8 cellular contexts compared by ENCODE assay signal in genomic region chr1:211327341-211327921, GRCh38. TPM values are rescaled to one million over a fixed set of nuclear protein-coding genes. Genes with fewer than 3 reads are reported as not detected.
DNase-seq lines count a peak whose midpoint lies in the region; ATAC-seq and TF ChIP-seq lines count a peak whose summit lies in the region.

No MANE protein-coding gene starts in this region.

- H3K9me3 ChIP-seq in WERI-Rb-1 (ENCODE audit: severe bottlenecking), result no peaks in the 10 kb centered on the region

- TF ChIP-seq POLR2A in erythroblast (IDR thresholded peaks at IDR 0.05; ENCODE audit: low read length), result no peak

- H3K4me3 Mint-ChIP-seq in CD14-positive monocyte, result peak overlapping the region; percentile 96 to 97
- H3K4me3 Mint-ChIP-seq in nephron progenitor cell, result peak overlapping the region; percentile 90

- peak overlapping the region; percentile 76 for H3K4me3 ChIP-seq in WERI-Rb-1 (ENCODE audit: low read depth, low read length)

- H3K4me1 Mint-ChIP-seq in CD14-positive monocyte (peaks cover 27% of the 10 kb centered on the region), nephron progenitor cell (peaks cover 52% of the 10 kb centered on the region)

- H3K27ac ChIP-seq in WERI-Rb-1, result peak overlapping the region; percentile 68

- no peak for TF ChIP-seq CTCF in CD14-positive monocyte (IDR thresholded peaks at IDR 0.05)
- TF ChIP-seq CTCF in WERI-Rb-1 (IDR thresholded peaks at IDR 0.05; ENCODE audit: low read depth, low read length), result no peak
- TF ChIP-seq CTCF in nephron progenitor cell (IDR thresholded peaks at IDR 0.05), result no peak

- intact Hi-C loops in CD14-positive monocyte (cut with micrococcal nuclease), result loop anchor here in 1 of 2 donors (10.0 kb wide), 1 partner anchor 147 kb away; no protein-coding TSS in a partner anchor

- ATAC-seq in GM18873 (IDR thresholded peaks at IDR 0.05; ENCODE audit: low FRiP score, unreplicated experiment) (peak; percentile 31), HG03342 (IDR thresholded peaks at IDR 0.05; ENCODE audit: unreplicated experiment) (peak; percentile 24)

- H3K27me3 ChIP-seq in WERI-Rb-1 (ENCODE audit: insufficient read depth, low read depth, severe bottlenecking), result no peaks in the 10 kb centered on the region

- peaks cover 10 to 25% (median 23%) of the 10 kb centered on the region in 3 donors for H3K27me3 Mint-ChIP-seq in CD14-positive monocyte (ENCODE audit: low read depth in 3 of 3)
- H3K27me3 Mint-ChIP-seq in nephron progenitor cell (ENCODE audit: low read depth, poor library complexity), result peaks cover 15% of the 10 kb centered on the region

- H3K36me3 Mint-ChIP-seq in CD14-positive monocyte (peaks cover 0 to 1% of the 10 kb centered on the region in 2 donors), nephron progenitor cell (ENCODE audit: low read depth) (no peaks in the 10 kb centered on the region)

- H3K9me3 Mint-ChIP-seq in CD14-positive monocyte (peaks cover 0 to 2% (median 0%) of the 10 kb centered on the region in 7 donors), nephron progenitor cell (no peaks in the 10 kb centered on the region)

- H3K27ac Mint-ChIP-seq in CD14-positive monocyte (peak overlapping the region in 5 of 7 donors; percentile 8 to 76 (median 18)), nephron progenitor cell (no peak overlapping the region)

- DNase-seq in CD14-positive monocyte (ENCODE audit: low spot score) (no peak), WERI-Rb-1 (peak; percentile 63), erythroblast (lab: John Stamatoyannopoulos, UW) (peak; percentile 66 to 81), nephron progenitor cell (no peak), mesenteric fat pad (ENCODE audit: low spot score) (no peak), islet precursor cell (no peak)

- no peaks in the 10 kb centered on the region; the same call in 1 of the 2 replicates for H3K36me3 ChIP-seq in WERI-Rb-1

RNA-seq across cellular contexts. Expression of gene TRAF5, which starts 0.8 kb away (rescaled TPM):
- polyA plus RNA-seq in CD14-positive monocyte, result 1 to 10 TPM; 1.0 to 1.6 TPM
- 13.1 TPM for total RNA-seq in mesenteric fat pad

Comparison
In these comparisons a context has a peak if more than half of its experiments do, and no peak if none do; other contexts are left out.
1. DNase-seq: peak in WERI-Rb-1 (single experiment) and erythroblast (2 of 2); none in CD14-positive monocyte (single experiment), nephron progenitor cell (single experiment), mesenteric fat pad (single experiment) and islet precursor cell (single experiment).